ENCODE assay signal across 10 cellular contexts in the genomic region with DNA sequence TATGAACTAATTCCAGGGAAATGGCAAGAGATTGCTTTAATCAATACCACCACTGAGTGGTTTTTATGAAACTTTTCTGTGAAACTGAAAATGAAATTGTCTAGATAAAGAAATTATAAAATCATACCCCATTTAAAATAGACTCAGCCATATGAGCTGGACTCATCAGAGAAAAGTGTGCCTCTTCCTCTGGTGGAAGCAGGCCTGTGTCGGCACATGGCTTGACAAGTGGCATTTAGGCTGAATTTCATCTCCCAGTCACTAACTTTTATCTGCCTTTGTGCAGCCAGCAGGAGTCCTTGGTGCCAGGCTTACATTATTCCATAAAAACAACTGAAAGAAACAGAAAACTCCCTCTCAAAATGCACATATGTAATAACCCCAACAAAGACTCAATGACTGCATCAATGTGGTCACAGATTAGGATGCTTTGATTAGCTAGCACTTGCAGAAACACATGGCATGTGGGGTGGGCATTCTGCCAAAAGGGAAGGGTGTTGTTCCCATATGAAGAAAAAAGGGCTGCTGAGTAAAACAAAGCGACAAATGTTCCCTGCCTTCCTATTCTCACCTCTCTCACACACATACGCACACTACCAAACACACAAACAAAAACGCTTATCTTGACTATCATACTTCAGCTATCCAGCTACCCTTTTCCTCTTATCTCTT.
DNase-seq lines count a peak whose midpoint lies in the region; ATAC-seq and TF ChIP-seq lines count a peak whose summit lies in the region.
"Had no signal": no experiment of that assay in that cellular context is flagged by ENCODE, and none has a peak within 500 bp of the region (broad histone marks: within the 10 kb centered on the region; RNA-seq: fewer than 3 reads in every experiment).

No MANE protein-coding gene starts in this region.

- ATAC-seq in GM19395 (IDR thresholded peaks at IDR 0.05; ENCODE audit: unreplicated experiment) (no peak), GM21529 (IDR thresholded peaks at IDR 0.05; ENCODE audit: unreplicated experiment) (no peak)

- no peak for TF ChIP-seq EP300 in Ishikawa (IDR thresholded peaks at IDR 0.05; ENCODE audit: borderline replicate concordance)

- no peak for TF ChIP-seq RAD21 in Ishikawa (IDR thresholded peaks at IDR 0.05; ENCODE audit: low read depth)

- peak; percentile 27 for DNase-seq in Ammon's horn (ENCODE audit: low spot score)
- DNase-seq in RPMI7951 (ENCODE audit: low read depth), result peak; percentile 3
- DNase-seq in fibroblast of villous mesenchyme (ENCODE audit: low read depth), result peak; percentile 67
- no peak for DNase-seq in T-helper 2 cell
- DNase-seq in AG20443 (ENCODE audit: low spot score), result no peak
- DNase-seq: activated CD8-positive, alpha-beta memory T cell treated with anti-CD3 and anti-CD28 coated beads for 24 hours; CD4-positive, CD25-positive, alpha-beta regulatory T cell had no signal

- TF ChIP-seq CTCF in fibroblast of villous mesenchyme (IDR thresholded peaks at IDR 0.05; ENCODE audit: insufficient read depth, low read depth, low read length), result no peak

- H3K4me3 ChIP-seq in fibroblast of villous mesenchyme (ENCODE audit: low read depth, low read length), result no peak overlapping the region

TF ChIP-seq in Ishikawa, 13 proteins besides CTCF, POLR2A, EP300 and RAD21:
- TF ChIP-seq TEAD4 (IDR thresholded peaks at IDR 0.05) (no peak), NFIC (IDR thresholded peaks at IDR 0.05) (0 out of 2 replicates have a peak, but pooled peaks have one; percentile 21)

Comparison
In these comparisons a context has a peak if more than half of its experiments do, and no peak if none do; other contexts are left out.
1. DNase-seq: peak in Ammon's horn (single experiment), RPMI7951 (single experiment) and fibroblast of villous mesenchyme (single experiment); none in T-helper 2 cell (0 of 5) and AG20443 (single experiment).